Comparison of ENCODE assay signal across 26 cellular contexts in the genomic region with DNA sequence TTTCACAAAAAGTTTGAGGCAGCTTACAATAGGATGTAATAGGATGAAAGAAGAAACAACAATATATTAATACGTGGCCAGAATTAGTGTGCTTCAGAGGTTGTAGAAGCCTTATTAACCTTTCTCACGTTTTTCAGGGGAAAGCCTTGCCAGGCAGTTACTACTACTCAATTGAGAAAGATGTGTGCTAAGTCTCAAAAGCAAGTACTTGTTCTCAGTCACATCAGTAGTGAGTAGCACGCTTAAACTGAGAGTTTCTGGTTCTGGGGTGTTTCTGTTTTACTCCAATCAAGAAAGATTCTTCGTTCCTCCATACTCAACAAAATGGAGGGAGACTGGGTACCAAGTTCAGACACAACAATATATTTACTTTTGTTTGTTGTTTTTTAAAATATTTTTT. TPM values are rescaled to one million over a fixed set of nuclear protein-coding genes. Genes with fewer than 3 reads are reported as not detected.
A peak's percentile ranks its signal among the peaks of the same experiment; 100 is the strongest.
DNase-seq lines count a peak whose midpoint lies in the region; ATAC-seq, FAIRE-seq and TF ChIP-seq lines count a peak whose summit lies in the region.
"Had no signal": no experiment of that assay in that cellular context is flagged by ENCODE, and none has a peak within 500 bp of the region (broad histone marks: within the 10 kb centered on the region; RNA-seq: fewer than 3 reads in every experiment).

No MANE protein-coding gene starts in this region.

- H3K4me3 ChIP-seq in GM23248 (no peak overlapping the region), astrocyte (ENCODE audit: insufficient read depth, low read depth, low read length) (no peak overlapping the region)
- H3K4me3 ChIP-seq: A549; BLaER1 treated with 17β-estradiol and CSF1 and Interleukin-3, amounts not matched to agents 10 nM and 100 nM; GM12878 had no signal

- H3K4me2 ChIP-seq in GM23248 (ENCODE audit: unreplicated experiment) (no peak overlapping the region), astrocyte (ENCODE audit: low read length) (no peak overlapping the region)
- H3K4me2 ChIP-seq: A549; BLaER1 treated with 17β-estradiol and CSF1 and Interleukin-3, amounts not matched to agents 10 nM and 100 nM had no signal

- peak overlapping the region; percentile 52 for H3K27ac Mint-ChIP-seq in activated CD8-positive, alpha-beta memory T cell treated with anti-CD3 and anti-CD28 coated beads, Interleukin-2, amount 10 ng/mL, durations not matched to agents 7 days and 5 days
- H3K27ac Mint-ChIP-seq in astrocyte (ENCODE audit: unreplicated experiment): peak overlapping the region; percentile 58
- H3K27ac Mint-ChIP-seq in stimulated activated effector memory CD8-positive, alpha-beta T cell treated with anti-CD3 and anti-CD28 coated beads, Interleukin-12 subunit alpha, Interleukin-12 subunit beta, amount 100 ng/mL, for 72 hours: no peak overlapping the region
- H3K27ac Mint-ChIP-seq: CD14-positive monocyte; CD4-positive, alpha-beta T cell had no signal

- no peaks in the 10 kb centered on the region for H4K20me1 ChIP-seq in GM23248 (ENCODE audit: insufficient read depth)
- H4K20me1 ChIP-seq in astrocyte (ENCODE audit: insufficient read depth, low read length): peaks cover 76% of the 10 kb centered on the region

- peaks cover 82% of the 10 kb centered on the region for H3F3A ChIP-seq in GM23248 (ENCODE audit: insufficient read depth)

- 76 to 80% methylated on average over 4 of the region's 4 CpGs for WGBS in GM23248 (ENCODE audit: low coverage in 1 of 2, low lambda C conversion rate in 2 of 2, missing lambda C conversion rate in 2 of 2), 2 experiments

- H3K4me3 Mint-ChIP-seq in activated CD8-positive, alpha-beta memory T cell treated with anti-CD3 and anti-CD28 coated beads, Interleukin-2, amount 10 ng/mL, durations not matched to agents 7 days and 5 days: no peak overlapping the region
- H3K4me3 Mint-ChIP-seq in astrocyte (ENCODE audit: unreplicated experiment): no peak overlapping the region
- H3K4me3 Mint-ChIP-seq in stimulated activated effector memory CD8-positive, alpha-beta T cell treated with anti-CD3 and anti-CD28 coated beads, Interleukin-12 subunit alpha, Interleukin-12 subunit beta, amount 100 ng/mL, for 72 hours: no peak overlapping the region
- H3K4me3 Mint-ChIP-seq: CD14-positive monocyte; CD4-positive, alpha-beta T cell; CD8-positive, alpha-beta memory T cell had no signal

- H3K9me3 ChIP-seq in GM23248 (ENCODE audit: low read depth) (no peaks in the 10 kb centered on the region), astrocyte (ENCODE audit: insufficient read depth, low read depth, low read length) (no peaks in the 10 kb centered on the region)
- H3K9me3 ChIP-seq: A549; BE2C; BLaER1 treated with 17β-estradiol and CSF1 and Interleukin-3, amounts not matched to agents 10 nM and 100 nM had no signal

- H3K9ac ChIP-seq in GM23248 (no peak overlapping the region), astrocyte (ENCODE audit: low read length) (no peak overlapping the region)
- H3K9ac ChIP-seq: BLaER1 treated with 17β-estradiol and CSF1 and Interleukin-3, amounts not matched to agents 10 nM and 100 nM had no signal

- H3K36me3 Mint-ChIP-seq in activated CD8-positive, alpha-beta memory T cell treated with anti-CD3 and anti-CD28 coated beads, Interleukin-2, amount 10 ng/mL, durations not matched to agents 7 days and 5 days: peaks cover 33% of the 10 kb centered on the region
- H3K36me3 Mint-ChIP-seq in astrocyte (ENCODE audit: low read depth, unreplicated experiment): peaks cover 25% of the 10 kb centered on the region
- peaks cover 100% of the 10 kb centered on the region for H3K36me3 Mint-ChIP-seq in stimulated activated effector memory CD8-positive, alpha-beta T cell treated with anti-CD3 and anti-CD28 coated beads, Interleukin-12 subunit alpha, Interleukin-12 subunit beta, amount 100 ng/mL, for 72 hours

- peaks cover 61% of the 10 kb centered on the region for H3K36me3 ChIP-seq in GM23248 (ENCODE audit: low read depth)
- H3K36me3 ChIP-seq in astrocyte (ENCODE audit: insufficient read depth, low read length): peaks cover 54% of the 10 kb centered on the region

- ATAC-seq in activated CD8-positive, alpha-beta memory T cell treated with anti-CD3 and anti-CD28 coated beads, Interleukin-2, amount 10 ng/mL, durations not matched to agents 7 days and 5 days: no peak
- ATAC-seq in stimulated activated effector memory CD8-positive, alpha-beta T cell treated with anti-CD3 and anti-CD28 coated beads, Interleukin-12 subunit alpha, Interleukin-12 subunit beta, amount 100 ng/mL, for 72 hours: peak; percentile 63
- ATAC-seq in GM21825 (IDR thresholded peaks at IDR 0.05; ENCODE audit: unreplicated experiment) (no peak), HG03139 (IDR thresholded peaks at IDR 0.05; ENCODE audit: unreplicated experiment) (no peak)
- ATAC-seq: A549, GM12878 had no signal

- TF ChIP-seq CTCF in astrocyte (IDR thresholded peaks at IDR 0.05; ENCODE audit: insufficient read depth, low read depth, low read length): no peak

- H3K4me1 Mint-ChIP-seq in activated CD8-positive, alpha-beta memory T cell treated with anti-CD3 and anti-CD28 coated beads, Interleukin-2, amount 10 ng/mL, durations not matched to agents 7 days and 5 days: no peaks in the 10 kb centered on the region
- H3K4me1 Mint-ChIP-seq in astrocyte (ENCODE audit: low read depth, unreplicated experiment): peaks cover 16% of the 10 kb centered on the region
- peaks cover 6% of the 10 kb centered on the region for H3K4me1 Mint-ChIP-seq in stimulated activated effector memory CD8-positive, alpha-beta T cell treated with anti-CD3 and anti-CD28 coated beads, Interleukin-12 subunit alpha, Interleukin-12 subunit beta, amount 100 ng/mL, for 72 hours

- peaks cover 27% of the 10 kb centered on the region for H3K4me1 ChIP-seq in GM23248 (ENCODE audit: insufficient read depth)
- H3K4me1 ChIP-seq in astrocyte (ENCODE audit: insufficient read depth, low read length): peaks cover 11% of the 10 kb centered on the region
- H3K4me1 ChIP-seq: A549, BE2C had no signal

- H3K27ac ChIP-seq in GM23248 (peak overlapping the region; percentile 1; the same call in 1 of the 2 replicates), astrocyte (ENCODE audit: low read depth, low read length) (no peak overlapping the region)
- H3K27ac ChIP-seq: A549; BLaER1 treated with 17β-estradiol and CSF1 and Interleukin-3, amounts not matched to agents 10 nM and 100 nM had no signal

- H2AFZ ChIP-seq in GM23248: no peak overlapping the region
- H2AFZ ChIP-seq in astrocyte (ENCODE audit: low read depth, low read length): no peak overlapping the region

- no peak for FAIRE-seq in astrocyte (lab: Jason Lieb, UNC)
- FAIRE-seq: A549, D721Med, GM12878, GM19239, H1 had no signal

- H3K27me3 Mint-ChIP-seq in activated CD8-positive, alpha-beta memory T cell treated with anti-CD3 and anti-CD28 coated beads, Interleukin-2, amount 10 ng/mL, durations not matched to agents 7 days and 5 days: no peaks in the 10 kb centered on the region
- no peaks in the 10 kb centered on the region for H3K27me3 Mint-ChIP-seq in astrocyte (ENCODE audit: low read depth, unreplicated experiment)
- H3K27me3 Mint-ChIP-seq: CD4-positive, alpha-beta T cell; CD8-positive, alpha-beta memory T cell had no signal

- H3K27me3 ChIP-seq in GM23248 (replicated peaks; ENCODE audit: insufficient read depth) (no peaks in the 10 kb centered on the region), astrocyte (ENCODE audit: insufficient read depth, low read length) (no peaks in the 10 kb centered on the region)
- H3K27me3 ChIP-seq: BE2C; BLaER1 treated with 17β-estradiol and CSF1 and Interleukin-3, amounts not matched to agents 10 nM and 100 nM had no signal

- H3K9me3 Mint-ChIP-seq in activated CD8-positive, alpha-beta memory T cell treated with anti-CD3 and anti-CD28 coated beads, Interleukin-2, amount 10 ng/mL, durations not matched to agents 7 days and 5 days (ENCODE audit: low read depth): no peaks in the 10 kb centered on the region
- no peaks in the 10 kb centered on the region for H3K9me3 Mint-ChIP-seq in astrocyte (ENCODE audit: unreplicated experiment)
- no peaks in the 10 kb centered on the region for H3K9me3 Mint-ChIP-seq in stimulated activated effector memory CD8-positive, alpha-beta T cell treated with anti-CD3 and anti-CD28 coated beads, Interleukin-12 subunit alpha, Interleukin-12 subunit beta, amount 100 ng/mL, for 72 hours
- H3K9me3 Mint-ChIP-seq: CD14-positive monocyte; CD4-positive, alpha-beta T cell; CD8-positive, alpha-beta memory T cell had no signal

- H3K9me2 ChIP-seq in GM23248 (ENCODE audit: insufficient read depth): no peaks in the 10 kb centered on the region

- CTCF ChIA-PET in activated CD8-positive, alpha-beta memory T cell treated with anti-CD3 and anti-CD28 coated beads, Interleukin-2, amount 10 ng/mL, durations not matched to agents 7 days and 5 days (lab: Charles Lee): no interaction called here

- peaks cover 87% of the 10 kb centered on the region for H3K79me2 ChIP-seq in GM23248 (ENCODE audit: insufficient read depth)
- peaks cover 57% of the 10 kb centered on the region for H3K79me2 ChIP-seq in astrocyte (ENCODE audit: insufficient read depth, low read length)

- DNase-seq in activated CD8-positive, alpha-beta memory T cell treated with anti-CD3 and anti-CD28 coated beads, Interleukin-2, amount 10 ng/mL, durations not matched to agents 7 days and 5 days: no peak
- no peak for DNase-seq in activated CD8-positive, alpha-beta memory T cell treated with anti-CD3 and anti-CD28 coated beads, Interleukin-2, amount 50 U/mL, for 4 hours
- DNase-seq in GM23248 (no peak), astrocyte (ENCODE audit: low read depth) (no peak)
- no peak for DNase-seq in stimulated activated effector memory CD8-positive, alpha-beta T cell treated with anti-CD3 and anti-CD28 coated beads, Interleukin-12 subunit alpha, Interleukin-12 subunit beta, amount 100 ng/mL, for 72 hours (ENCODE audit: low spot score in 2 of 2)
- DNase-seq: 8988T; ACHN; AML-193; BE2C; CD4-positive, alpha-beta T cell; CD8-positive, alpha-beta memory T cell; DMS 273 treated with DMSO at 0.1 percent for 48 hours; DMS79; EL; GDM1; H7; HCEC 1CT had no signal

- in situ Hi-C loops in GM23248 (cut with MboI): no loop called here

RNA-seq across cellular contexts. Expression of a gene that starts 38.7 kb away (rescaled TPM):
- 100 to 1,000 TPM; 171 to 206 TPM for total RNA-seq in activated CD8-positive, alpha-beta memory T cell treated with anti-CD3 and anti-CD28 coated beads, Interleukin-2, amount 10 ng/mL, durations not matched to agents 7 days and 5 days
- 339 and 410 TPM in 2 replicates for total RNA-seq in GM23248 (2014; rRNA removed; shearing (Covaris generic))
- 177 and 184 TPM in 2 replicates for polyA plus RNA-seq in GM23248 (2016; fragmentation: Nextera tagmentation; extraction: Ambion mirVana)
- total RNA-seq in astrocyte: 226 and 238 TPM in 2 replicates

RNA-seq across cellular contexts. Expression of a gene that starts 47.6 kb away (rescaled TPM):
- 10 to 100 TPM; 64.3 to 68.8 TPM for total RNA-seq in activated CD8-positive, alpha-beta memory T cell treated with anti-CD3 and anti-CD28 coated beads, Interleukin-2, amount 10 ng/mL, durations not matched to agents 7 days and 5 days
- 19.1 and 20.3 TPM in 2 replicates for total RNA-seq in GM23248 (2014; rRNA removed; shearing (Covaris generic))
- 4.0 and 4.9 TPM in 2 replicates for polyA plus RNA-seq in GM23248 (2016; fragmentation: Nextera tagmentation; extraction: Ambion mirVana)
- total RNA-seq in astrocyte: 2.3 and 5.2 TPM in 2 replicates

RNA-seq across cellular contexts. Expression of a gene that starts 47.9 kb away (rescaled TPM):
- 10 to 100 TPM; 17.4 to 18.6 TPM for total RNA-seq in activated CD8-positive, alpha-beta memory T cell treated with anti-CD3 and anti-CD28 coated beads, Interleukin-2, amount 10 ng/mL, durations not matched to agents 7 days and 5 days
- total RNA-seq in GM23248 (2014; rRNA removed; shearing (Covaris generic)): 60.3 and 77.4 TPM in 2 replicates
- polyA plus RNA-seq in GM23248 (2016; fragmentation: Nextera tagmentation; extraction: Ambion mirVana): 112 and 120 TPM in 2 replicates
- 41.7 and 42.0 TPM in 2 replicates for total RNA-seq in astrocyte
